Comparison of ENCODE assay signal across 24 cellular contexts in the genomic region with DNA sequence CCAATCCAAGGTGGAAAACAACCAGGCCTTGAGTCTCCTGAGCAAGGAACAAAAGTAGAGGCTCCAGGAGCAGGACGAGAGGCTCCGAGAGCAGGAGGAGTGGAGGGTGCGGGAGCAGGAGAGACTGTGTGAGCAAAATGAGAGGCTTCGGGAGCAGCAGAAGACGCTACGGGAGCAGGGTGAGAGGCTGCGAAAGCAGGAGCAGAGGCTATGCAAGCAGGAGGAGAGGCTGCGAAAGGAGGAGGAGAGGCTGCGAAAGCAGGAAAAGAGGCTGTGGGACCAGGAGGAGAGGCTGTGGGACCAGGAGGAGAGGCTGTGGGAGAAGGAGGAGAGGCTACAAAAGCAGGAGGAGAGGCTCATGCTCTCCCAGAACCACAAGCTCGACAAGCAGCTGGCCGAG.
"Had no signal": no experiment of that assay in that cellular context is flagged by ENCODE, and none has a peak within 500 bp of the region (broad histone marks: within the 10 kb centered on the region; RNA-seq: fewer than 3 reads in every experiment).

No MANE protein-coding gene starts in this region.

- H3K27ac Mint-ChIP-seq: effector memory CD8-positive, alpha-beta T cell; memory B cell; mesothelial cell of epicardium; nephron; progenitor cell of endocrine pancreas; stimulated activated naive B cell treated with anti-CD40 and anti-IgM and Interleukin-4, amounts not matched to agents 10 μg/mL and 1 μg/mL and 100 μg/mL, for 72 hours had no signal

- H3K4me1 ChIP-seq: gastrocnemius medialis, right lobe of liver, stomach, thyroid gland had no signal

- H3K4me3 ChIP-seq: gastrocnemius medialis, lung, mucosa of descending colon, ovary, right lobe of liver, stomach, thyroid gland had no signal

- H3K4me3 Mint-ChIP-seq: effector memory CD8-positive, alpha-beta T cell; memory B cell; mesothelial cell of epicardium; naive B cell; nephron; stimulated activated naive B cell treated with anti-CD40 and anti-IgM and Interleukin-4, amounts not matched to agents 10 μg/mL and 1 μg/mL and 100 μg/mL, for 72 hours had no signal

- H3K27ac ChIP-seq: gastrocnemius medialis, ovary, right lobe of liver, stomach, thyroid gland had no signal

- H3K36me3 Mint-ChIP-seq: memory B cell; mesothelial cell of epicardium; stimulated activated naive B cell treated with anti-CD40 and anti-IgM and Interleukin-4, amounts not matched to agents 10 μg/mL and 1 μg/mL and 100 μg/mL, for 72 hours had no signal

- H3K27me3 ChIP-seq: ovary, right lobe of liver, thyroid gland had no signal

- ATAC-seq: effector memory CD8-positive, alpha-beta T cell; gastrocnemius medialis; mucosa of descending colon; right lobe of liver; stimulated activated naive B cell treated with anti-CD40 and anti-IgM and Interleukin-4, amounts not matched to agents 10 μg/mL and 1 μg/mL and 100 μg/mL, for 72 hours had no signal

- H3K9me3 Mint-ChIP-seq: effector memory CD8-positive, alpha-beta T cell; memory B cell; mesothelial cell of epicardium; naive B cell; nephron; stimulated activated naive B cell treated with anti-CD40 and anti-IgM and Interleukin-4, amounts not matched to agents 10 μg/mL and 1 μg/mL and 100 μg/mL, for 72 hours had no signal

- DNase-seq: caudate nucleus; cerebellar nuclear complex; cortex of kidney; effector memory CD8-positive, alpha-beta T cell; gastrocnemius medialis; mucosa of descending colon; naive B cell; nucleus accumbens; ovary; right lobe of liver; small intestine; stimulated activated CD4-positive, alpha-beta T cell treated with anti-CD3 and anti-CD28 coated beads, Interleukin-1b, Interleukin-23, amount 100 ng/mL, for 48 hours; stimulated activated CD4-positive, alpha-beta T cell treated with anti-CD3 and anti-CD28 coated beads, Interleukin-4, amount 100 ng/mL, for 4 hours; stimulated activated naive B cell treated with anti-CD40 and anti-IgM and Interleukin-4, amounts not matched to agents 10 μg/mL and 1 μg/mL and 100 μg/mL, for 72 hours; stomach; thyroid gland; trophoblast cell had no signal

- FAIRE-seq: keratinocyte, small intestine, urothelium cell line had no signal

- H3K36me3 ChIP-seq: gastrocnemius medialis, ovary, right lobe of liver, stomach, thyroid gland had no signal

- H3K4me1 Mint-ChIP-seq: memory B cell, mesothelial cell of epicardium, nephron had no signal

- H3K9me3 ChIP-seq: gastrocnemius medialis, mucosa of descending colon, ovary, right lobe of liver, stomach, thyroid gland had no signal
